ENCODE assay signal across 8 cellular contexts in genomic region chr6:14074723-14075503, GRCh38. TPM values are rescaled to one million over a fixed set of nuclear protein-coding genes. Genes with fewer than 3 reads are reported as not detected.
DNase-seq lines count a peak whose midpoint lies in the region; ATAC-seq and TF ChIP-seq lines count a peak whose summit lies in the region.

No MANE protein-coding gene starts in this region.

- H3K27me3 Mint-ChIP-seq in CD14-positive monocyte (ENCODE audit: low read depth in 3 of 3) (peaks cover 0 to 4% (median 2%) of the 10 kb centered on the region in 3 donors), activated B cell treated with CpG ODN at 0.5 μM for 24 hours (no peaks in the 10 kb centered on the region)

- H3K27ac Mint-ChIP-seq in CD14-positive monocyte (peak overlapping the region; percentile 81 to 93 (median 87)), activated B cell treated with CpG ODN at 0.5 μM for 24 hours (peak overlapping the region; percentile 95)

- no peaks in the 10 kb centered on the region for H3K36me3 Mint-ChIP-seq in CD14-positive monocyte
- H3K36me3 Mint-ChIP-seq in activated B cell treated with CpG ODN at 0.5 μM for 24 hours (ENCODE audit: low read depth), result no peaks in the 10 kb centered on the region

- H3K9me3 Mint-ChIP-seq in CD14-positive monocyte, result peaks cover 0 to 7% (median 0%) of the 10 kb centered on the region in 7 donors
- no peaks in the 10 kb centered on the region for H3K9me3 Mint-ChIP-seq in activated B cell treated with CpG ODN at 0.5 μM for 24 hours

- intact Hi-C loops in CD14-positive monocyte (cut with micrococcal nuclease) (no loop called here), activated B cell treated with CpG ODN at 0.5 μM for 24 hours (cut with micrococcal nuclease) (loop anchor here (1.0 to 5.0 kb wide), 6 partner anchors 13 to 263 kb away; partner anchors contain the start of genes CD83 and MCUR1), sciatic nerve (cut with DNase I) (no loop called here)

- ATAC-seq in GM19328 (IDR thresholded peaks at IDR 0.05; ENCODE audit: unreplicated experiment) (peak; percentile 59), HG03457 (IDR thresholded peaks at IDR 0.05; ENCODE audit: unreplicated experiment) (peak; percentile 66), activated B cell treated with CpG ODN at 0.5 μM for 24 hours (ENCODE audit: low read depth) (peak; percentile 73), sciatic nerve (peak; percentile 71), HG02588 (IDR thresholded peaks at IDR 0.05; ENCODE audit: unreplicated experiment) (no peak)

- POLR2A ChIA-PET in activated B cell treated with CpG ODN at 0.5 μM for 24 hours (lab: Charles Lee), result interaction anchor here (0.8 to 16.4 kb wide), 10 partner anchors 8 to 164 kb away, joined by 3 to 349 read pairs (median 23); partner anchors contain the start of gene CD83

- H3K4me3 Mint-ChIP-seq in CD14-positive monocyte, result peak overlapping the region; percentile 67 to 90
- peak overlapping the region; percentile 81 for H3K4me3 Mint-ChIP-seq in activated B cell treated with CpG ODN at 0.5 μM for 24 hours

- H3K4me1 Mint-ChIP-seq in CD14-positive monocyte (peaks cover 16% of the 10 kb centered on the region), activated B cell treated with CpG ODN at 0.5 μM for 24 hours (peaks cover 73% of the 10 kb centered on the region)

- CTCF ChIA-PET in activated B cell treated with CpG ODN at 0.5 μM for 24 hours (lab: Charles Lee), result interaction anchor here (0.7 to 3.8 kb wide), 7 partner anchors 8 to 53 kb away, joined by 3 to 15 read pairs (median 5); partner anchors contain the start of gene CD83

- DNase-seq in CD14-positive monocyte (ENCODE audit: low spot score) (no peak), activated B cell treated with CpG ODN at 0.5 μM for 24 hours (no peak), globus pallidus (ENCODE audit: low spot score) (peak; percentile 24), sciatic nerve (ENCODE audit: low spot score) (no peak), activated gamma-delta T cell (lab: John Stamatoyannopoulos, UW) (no peak)

- TF ChIP-seq CTCF in CD14-positive monocyte (IDR thresholded peaks at IDR 0.05) (no peak), activated B cell treated with CpG ODN at 0.5 μM for 24 hours (IDR thresholded peaks at IDR 0.05) (no peak)

RNA-seq across cellular contexts. Expression of gene CD83, which starts 42.7 kb away (rescaled TPM):
- 10 to 100 TPM; 74.5 to 84.7 TPM for polyA plus RNA-seq in CD14-positive monocyte
- 483 and 492 TPM in 2 replicates for total RNA-seq in activated B cell treated with CpG ODN at 0.5 μM for 24 hours
- total RNA-seq in sciatic nerve, result 22.3 TPM

Comparison
In these comparisons a context has a peak if more than half of its experiments do, and no peak if none do; other contexts are left out.
1. RNA of gene CD83, which starts 42.7 kb away (total RNA-seq): 483 to 492 TPM in activated B cell treated with CpG ODN at 0.5 μM for 24 hours; 22.3 TPM in sciatic nerve (single experiment); every median in the first group is over 10 times any median in the second.